Comparison of ENCODE assay signal across 29 cellular contexts in genomic region chrX:47798861-47799260, GRCh38.
"Had no signal": no experiment of that assay in that cellular context is flagged by ENCODE, and none has a peak within 500 bp of the region (broad histone marks: within the 10 kb centered on the region; RNA-seq: fewer than 3 reads in every experiment).

No MANE protein-coding gene starts in this region.

- H3K27ac ChIP-seq: adrenal gland, ascending aorta, breast epithelium, epithelial cell of prostate, esophagus squamous epithelium had no signal

- H3K27me3 Mint-ChIP-seq: activated CD4-positive, alpha-beta memory T cell treated with anti-CD3 and anti-CD28 coated beads for 36 hours; activated CD4-positive, alpha-beta T cell treated with anti-CD3 and anti-CD28 coated beads for 36 hours; activated naive CD4-positive, alpha-beta T cell treated with anti-CD3 and anti-CD28 coated beads, Interleukin-2, amount 50 U/mL, for 24 hours; activated naive CD8-positive, alpha-beta T cell treated with anti-CD3 and anti-CD28 coated beads for 36 hours; activated naive CD8-positive, alpha-beta T cell treated with anti-CD3 and anti-CD28 coated beads, Interleukin-2, amount 50 U/mL, for 24 hours had no signal

- H3K4me1 ChIP-seq: adrenal gland, ascending aorta, breast epithelium, esophagus squamous epithelium had no signal

- H3K27ac Mint-ChIP-seq: activated CD4-positive, alpha-beta memory T cell treated with anti-CD3 and anti-CD28 coated beads for 36 hours; activated CD4-positive, alpha-beta T cell treated with anti-CD3 and anti-CD28 coated beads for 36 hours; activated CD4-positive, alpha-beta T cell treated with anti-CD3 and anti-CD28 coated beads, Interleukin-2, amount 10 ng/mL, durations not matched to agents 24 days and 14 days; activated CD8-positive, alpha-beta memory T cell treated with anti-CD3 and anti-CD28 coated beads, Interleukin-2, amount 10 ng/mL, durations not matched to agents 7 days and 5 days; activated CD8-positive, alpha-beta T cell treated with anti-CD3 and anti-CD28 coated beads, Interleukin-2, amount 10 ng/mL, durations not matched to agents 7 days and 5 days; activated naive CD4-positive, alpha-beta T cell treated with anti-CD3 and anti-CD28 coated beads for 36 hours; activated naive CD4-positive, alpha-beta T cell treated with anti-CD3 and anti-CD28 coated beads, Interleukin-2, amount 50 U/mL, for 24 hours; activated naive CD8-positive, alpha-beta T cell treated with anti-CD3 and anti-CD28 coated beads for 36 hours; activated naive CD8-positive, alpha-beta T cell treated with anti-CD3 and anti-CD28 coated beads, Interleukin-2, amount 50 U/mL, for 24 hours; activated T-helper 1 cell treated with anti-CD3 and anti-CD28 coated beads, Interleukin-12 subunit alpha, Interleukin-12 subunit beta, Interleukin-2, Interleukin-4 antibody, amounts not matched to agents 30 ng/mL and 10 ng/mL and 1 ng/mL, durations not matched to agents 14 hours and 24 hours and 36 hours; activated T-helper 2 cell treated with anti-CD3 and anti-CD28 coated beads, Interferon-gamma antibody, Interleukin-2, Interleukin-4, amounts not matched to agents 10 μg/mL and 5 μg/mL and 100 μg/mL, durations not matched to agents 14 hours and 24 hours and 36 hours; brain; effector memory CD8-positive, alpha-beta T cell had no signal

- H3K27me3 ChIP-seq: adrenal gland, ascending aorta, esophagus squamous epithelium had no signal

- H3K4me1 Mint-ChIP-seq: activated CD4-positive, alpha-beta T cell treated with anti-CD3 and anti-CD28 coated beads for 36 hours; activated CD4-positive, alpha-beta T cell treated with anti-CD3 and anti-CD28 coated beads, Interleukin-2, amount 10 ng/mL, durations not matched to agents 24 days and 14 days; activated CD8-positive, alpha-beta memory T cell treated with anti-CD3 and anti-CD28 coated beads, Interleukin-2, amount 10 ng/mL, durations not matched to agents 7 days and 5 days; activated naive CD4-positive, alpha-beta T cell treated with anti-CD3 and anti-CD28 coated beads, Interleukin-2, amount 50 U/mL, for 24 hours; activated naive CD8-positive, alpha-beta T cell treated with anti-CD3 and anti-CD28 coated beads for 36 hours; activated naive CD8-positive, alpha-beta T cell treated with anti-CD3 and anti-CD28 coated beads, Interleukin-2, amount 50 U/mL, for 24 hours; brain had no signal

- H3K9me3 Mint-ChIP-seq: activated CD4-positive, alpha-beta memory T cell treated with anti-CD3 and anti-CD28 coated beads for 36 hours; activated CD4-positive, alpha-beta T cell treated with anti-CD3 and anti-CD28 coated beads, Interleukin-2, amount 10 ng/mL, durations not matched to agents 24 days and 14 days; activated naive CD4-positive, alpha-beta T cell treated with anti-CD3 and anti-CD28 coated beads for 36 hours; activated naive CD4-positive, alpha-beta T cell treated with anti-CD3 and anti-CD28 coated beads, Interleukin-2, amount 50 U/mL, for 24 hours; activated naive CD8-positive, alpha-beta T cell treated with anti-CD3 and anti-CD28 coated beads for 36 hours; activated naive CD8-positive, alpha-beta T cell treated with anti-CD3 and anti-CD28 coated beads, Interleukin-2, amount 50 U/mL, for 24 hours; activated T-helper 1 cell treated with anti-CD3 and anti-CD28 coated beads, Interleukin-12 subunit alpha, Interleukin-12 subunit beta, Interleukin-2, Interleukin-4 antibody, amounts not matched to agents 30 ng/mL and 10 ng/mL and 1 ng/mL, durations not matched to agents 14 hours and 24 hours and 36 hours; activated T-helper 2 cell treated with anti-CD3 and anti-CD28 coated beads, Interferon-gamma antibody, Interleukin-2, Interleukin-4, amounts not matched to agents 10 μg/mL and 5 μg/mL and 100 μg/mL, durations not matched to agents 14 hours and 24 hours and 36 hours; effector memory CD8-positive, alpha-beta T cell had no signal

- H3K4me3 ChIP-seq: adrenal gland, ascending aorta, breast epithelium, esophagus squamous epithelium had no signal

- H3K4me3 Mint-ChIP-seq: activated CD4-positive, alpha-beta memory T cell treated with anti-CD3 and anti-CD28 coated beads for 36 hours; activated CD4-positive, alpha-beta T cell treated with anti-CD3 and anti-CD28 coated beads for 36 hours; activated CD4-positive, alpha-beta T cell treated with anti-CD3 and anti-CD28 coated beads, Interleukin-2, amount 10 ng/mL, durations not matched to agents 24 days and 14 days; activated CD8-positive, alpha-beta memory T cell treated with anti-CD3 and anti-CD28 coated beads, Interleukin-2, amount 10 ng/mL, durations not matched to agents 7 days and 5 days; activated CD8-positive, alpha-beta T cell treated with anti-CD3 and anti-CD28 coated beads, Interleukin-2, amount 10 ng/mL, durations not matched to agents 7 days and 5 days; activated naive CD4-positive, alpha-beta T cell treated with anti-CD3 and anti-CD28 coated beads for 36 hours; activated naive CD4-positive, alpha-beta T cell treated with anti-CD3 and anti-CD28 coated beads, Interleukin-2, amount 50 U/mL, for 24 hours; activated naive CD8-positive, alpha-beta T cell treated with anti-CD3 and anti-CD28 coated beads for 36 hours; activated naive CD8-positive, alpha-beta T cell treated with anti-CD3 and anti-CD28 coated beads, Interleukin-2, amount 50 U/mL, for 24 hours; activated T-helper 1 cell treated with anti-CD3 and anti-CD28 coated beads, Interleukin-12 subunit alpha, Interleukin-12 subunit beta, Interleukin-2, Interleukin-4 antibody, amounts not matched to agents 30 ng/mL and 10 ng/mL and 1 ng/mL, durations not matched to agents 14 hours and 24 hours and 36 hours; brain; effector memory CD8-positive, alpha-beta T cell had no signal

- ATAC-seq: activated CD4-positive, alpha-beta T cell treated with anti-CD3 and anti-CD28 coated beads for 36 hours; activated CD8-positive, alpha-beta memory T cell treated with anti-CD3 and anti-CD28 coated beads, Interleukin-2, amount 10 ng/mL, durations not matched to agents 7 days and 5 days; activated CD8-positive, alpha-beta T cell treated with anti-CD3 and anti-CD28 coated beads, Interleukin-2, amount 10 ng/mL, durations not matched to agents 7 days and 5 days; activated naive CD8-positive, alpha-beta T cell treated with anti-CD3 and anti-CD28 coated beads, Interleukin-2, amount 50 U/mL, for 24 hours; effector memory CD8-positive, alpha-beta T cell had no signal

- H3K36me3 Mint-ChIP-seq: activated CD4-positive, alpha-beta memory T cell treated with anti-CD3 and anti-CD28 coated beads for 36 hours; activated CD8-positive, alpha-beta memory T cell treated with anti-CD3 and anti-CD28 coated beads, Interleukin-2, amount 10 ng/mL, durations not matched to agents 7 days and 5 days; activated naive CD4-positive, alpha-beta T cell treated with anti-CD3 and anti-CD28 coated beads, Interleukin-2, amount 50 U/mL, for 24 hours; activated naive CD8-positive, alpha-beta T cell treated with anti-CD3 and anti-CD28 coated beads for 36 hours; brain had no signal

- DNase-seq: activated CD4-positive, alpha-beta memory T cell treated with anti-CD3 and anti-CD28 coated beads for 36 hours; activated CD4-positive, alpha-beta T cell treated with anti-CD3 and anti-CD28 coated beads for 36 hours; activated CD4-positive, alpha-beta T cell treated with anti-CD3 and anti-CD28 coated beads, Interleukin-2, amount 10 ng/mL, durations not matched to agents 24 days and 14 days; activated CD4-positive, CD25-positive, alpha-beta regulatory T cell; activated CD4-positive, CD25-positive, alpha-beta regulatory T cell treated with anti-CD3 and anti-CD28 coated beads, Interleukin-2, amount 50 U/mL, for 72 hours; activated CD8-positive, alpha-beta memory T cell treated with anti-CD3 and anti-CD28 coated beads, Interleukin-2, amount 10 ng/mL, durations not matched to agents 7 days and 5 days; activated CD8-positive, alpha-beta memory T cell treated with anti-CD3 and anti-CD28 coated beads, Interleukin-2, amount 50 U/mL, for 4 hours; activated CD8-positive, alpha-beta T cell treated with anti-CD3 and anti-CD28 coated beads, Interleukin-2, amount 10 ng/mL, durations not matched to agents 7 days and 5 days; activated effector memory CD4-positive, alpha-beta T cell treated with anti-CD3 and anti-CD28 coated beads, Interleukin-2, amount 50 U/mL, for 16 hours; activated naive CD4-positive, alpha-beta T cell treated with anti-CD3 and anti-CD28 coated beads for 36 hours; activated naive CD8-positive, alpha-beta T cell treated with anti-CD3 and anti-CD28 coated beads for 36 hours; activated naive CD8-positive, alpha-beta T cell treated with anti-CD3 and anti-CD28 coated beads, Interleukin-2, amount 50 U/mL, for 24 hours; activated T-cell treated with anti-CD3 and anti-CD28 coated beads, Interleukin-2, amount 50 U/mL, for 1 hour; activated T-cell treated with anti-CD3 and anti-CD28 coated beads, Interleukin-2, amount 50 U/mL, for 48 hours; adrenal gland; caudate nucleus; cortex of kidney; dermis blood vessel endothelial cell; effector CD4-positive, alpha-beta T cell; effector memory CD8-positive, alpha-beta T cell; esophagus squamous epithelium; T-helper 2 cell had no signal

- H3K9me3 ChIP-seq: adrenal gland, ascending aorta, breast epithelium, esophagus squamous epithelium had no signal

- H3K36me3 ChIP-seq: adrenal gland, ascending aorta, breast epithelium, esophagus squamous epithelium had no signal
